In genomic region chr4:57037982-57038604, GRCh38 we compare ENCODE assay signal across 8 cellular contexts. TPM values are rescaled to one million over a fixed set of nuclear protein-coding genes. Genes with fewer than 3 reads are reported as not detected.
DNase-seq lines count a peak whose midpoint lies in the region; ATAC-seq, FAIRE-seq and TF ChIP-seq lines count a peak whose summit lies in the region.

No MANE protein-coding gene starts in this region.

- H4K20me1 ChIP-seq in GM12878 (ENCODE audit: control insufficient read depth, insufficient read depth): no peaks in the 10 kb centered on the region

- no peak overlapping the region for H3K4me3 Mint-ChIP-seq in immature natural killer cell

- no peak for TF ChIP-seq EP300 in GM12878 (IDR thresholded peaks at IDR 0.05; ENCODE audit: borderline replicate concordance in 1 of 2, control insufficient read depth in 1 of 2, low read depth in 2 of 2, low read length in 2 of 2)

- peaks cover 0 to 14% (median 0%) of the 10 kb centered on the region in 3 donors for H3K36me3 Mint-ChIP-seq in immature natural killer cell

- H3K9ac ChIP-seq in GM12878 (ENCODE audit: control insufficient read depth, insufficient read depth, low read length): no peak overlapping the region

- WGBS in GM12878 (ENCODE audit: insufficient coverage, insufficient replicate concordance, low lambda C conversion rate, missing lambda C conversion rate): 45% methylated on average over 15 of the region's 15 CpGs

- ATAC-seq in GM21526 (IDR thresholded peaks at IDR 0.05; ENCODE audit: low FRiP score, unreplicated experiment) (peak; percentile 86), GM12878 (peak; percentile 83), HG03354 (IDR thresholded peaks at IDR 0.05; ENCODE audit: poor library complexity, severe bottlenecking, unreplicated experiment) (no peak), HG02610 (IDR thresholded peaks at IDR 0.05; ENCODE audit: unreplicated experiment) (no peak)

- peak; percentile 51 to 73 (median 72) for TF ChIP-seq CTCF in GM12878 (IDR thresholded peaks at IDR 0.05 in 2 of 3, conservative IDR thresholded peaks at IDR 0.05 in 1 of 3; ENCODE audit: control insufficient read depth in 2 of 3, extremely low read depth in 1 of 3, insufficient read depth in 1 of 3, low read depth in 3 of 3, low read length in 3 of 3)

- POLR2A ChIA-PET in GM12878 (lab: Charles Lee): no interaction called here

- H3K4me3 ChIP-seq in GM12878: no peak overlapping the region

- in situ Hi-C loops in GM12878 (cut with MboI): no loop called here

- H3K36me3 ChIP-seq in GM12878 (ENCODE audit: control insufficient read depth in 2 of 2, insufficient read depth in 2 of 2, low read length in 1 of 2): no peaks in the 10 kb centered on the region

- DNase-seq in EH (ENCODE audit: low read depth): peak; percentile 47
- DNase-seq in NCI-H2029 (lab: John Stamatoyannopoulos, UW): peak; percentile 8
- no peak for DNase-seq in GM12878 (ENCODE audit: low read depth, low spot score)
- peak in 2 of 3 donors; percentile 5 to 23 for DNase-seq in immature natural killer cell
- DNase-seq in stimulated activated CD4-positive, alpha-beta T cell treated with anti-CD3 and anti-CD28 coated beads, TNF-alpha, amount 100 ng/mL, for 48 hours (ENCODE audit: low read depth in 3 of 3): peak in 2 of 3 donors; percentile 15

- RAD21 ChIA-PET in GM12878 (lab: Charles Lee; ENCODE audit: unreplicated experiment): interaction anchor here (1.6 kb wide), 1 partner anchor 125 kb away, joined by 4 read pairs; no protein-coding TSS in a partner anchor

- peaks cover 0 to 1% (median 0%) of the 10 kb centered on the region in 3 donors for H3K27me3 Mint-ChIP-seq in immature natural killer cell (ENCODE audit: low read depth in 3 of 3)

- H3K9me3 Mint-ChIP-seq in immature natural killer cell: no peaks in the 10 kb centered on the region

- TF ChIP-seq POLR2A in GM12878 (IDR thresholded peaks at IDR 0.05; ENCODE audit: low read depth, low read length): no peak

- BruUV-seq in GM12878 (replicated peaks; lab: Mats Ljungman, UMichigan): no TSS peak

- H2AFZ ChIP-seq in GM12878 (ENCODE audit: control insufficient read depth, low read depth, low read length): no peak overlapping the region

- H3K4me1 ChIP-seq in GM12878 (ENCODE audit: control insufficient read depth, insufficient read depth, low read length): no peaks in the 10 kb centered on the region

- H3K27ac ChIP-seq in GM12878 (ENCODE audit: control insufficient read depth, insufficient read depth): no peak overlapping the region

- no peak overlapping the region for H3K4me2 ChIP-seq in GM12878 (ENCODE audit: control insufficient read depth, insufficient read depth)

- H3K4me1 Mint-ChIP-seq in immature natural killer cell: peaks cover 0 to 3% of the 10 kb centered on the region in 2 donors

- H3K27ac Mint-ChIP-seq in immature natural killer cell: peak overlapping the region in 3 of 6 donors; percentile 29 to 61 (median 45)

- SMC1A ChIA-PET in GM12878 (lab: Charles Lee; ENCODE audit: uncharacterized antibody, unreplicated experiment): no interaction called here

- CTCF ChIA-PET in GM12878 (lab: Yijun Ruan, JAX): interaction anchor here (0.9 to 1.8 kb wide), 6 partner anchors 9 to 321 kb away, joined by 3 to 5 read pairs (median 3); no protein-coding TSS in a partner anchor

- FAIRE-seq in GM12878 (lab: Jason Lieb, UNC): no peak

- intact Hi-C loops in GM12878 (cut with micrococcal nuclease; ENCODE audit: unreplicated experiment): no loop called here

- peak; percentile 59 for TF ChIP-seq RAD21 in GM12878 (IDR thresholded peaks at IDR 0.05; ENCODE audit: insufficient read depth, low read depth, low read length)

- H3K27me3 ChIP-seq in GM12878 (replicated peaks in 1 of 2; ENCODE audit: control insufficient read depth in 2 of 2, insufficient read depth in 2 of 2, low read length in 1 of 2): no peaks in the 10 kb centered on the region

- no peaks in the 10 kb centered on the region for H3K9me3 ChIP-seq in GM12878 (replicated peaks; ENCODE audit: control insufficient read depth, insufficient read depth, low read length)

- no peaks in the 10 kb centered on the region for H3K79me2 ChIP-seq in GM12878 (ENCODE audit: control insufficient read depth, insufficient read depth, low read length)

TF ChIP-seq in GM12878, 131 proteins besides CTCF, POLR2A, EP300 and RAD21:
- 0 out of 2 replicates have a peak, but pooled peaks have one; percentile 24 for TF ChIP-seq SMC3 (IDR thresholded peaks at IDR 0.05; ENCODE audit: borderline replicate concordance, low read length)
- TF ChIP-seq ZNF687 (IDR thresholded peaks at IDR 0.05): no peak

RNA-seq across cellular contexts. Expression of gene POLR2B, which starts 59.4 kb away (rescaled TPM):
- total RNA-seq in GM12878 (2013; cell fraction: nucleolus; rRNA removed): 155 and 180 TPM in 2 replicates
- total RNA-seq in GM12878 (2014; rRNA removed): 85.9 and 109 TPM in 2 replicates
- total RNA-seq in GM12878 (2014; rRNA removed; fragmentation: Illumina TruSeq; extraction: Trizol): 117 and 120 TPM in 2 replicates
- 101 and 103 TPM in 2 replicates for total RNA-seq in GM12878 (2021)
- 45.0 TPM for polyA plus RNA-seq in GM12878 (2011; ENCODE audit: low read depth)
- 183 and 225 TPM in 2 replicates for polyA plus RNA-seq in GM12878 (2011; rRNA removed)
- 63.6 and 63.9 TPM in 2 replicates for polyA plus RNA-seq in GM12878 (2011; cell fraction: cytosol; rRNA removed)
- polyA plus RNA-seq in GM12878 (2011; cell fraction: nucleus; rRNA removed): 223 and 246 TPM in 2 replicates
- 68.0 and 75.6 TPM in 2 replicates for polyA plus RNA-seq in GM12878 (2012)
- 113 and 144 TPM in 2 replicates for polyA plus RNA-seq in GM12878 (2014; fragmentation: Illumina TruSeq; extraction: Trizol)
- polyA plus RNA-seq in GM12878 (2014; fragmentation: Nextera tagmentation; extraction: Ambion mirVana): 10 to 100 TPM; 46.0 to 60.9 TPM
- polyA plus RNA-seq in GM12878 (2014; rRNA removed): 85.2 and 110 TPM in 2 replicates
- 10 to 100 TPM; 89.3 to 95.2 TPM for polyA plus RNA-seq in GM12878 (2016; fragmentation: Nextera tagmentation; extraction: Ambion mirVana)
- 68.0 and 153 TPM in 2 replicates for polyA minus RNA-seq in GM12878 (2011; rRNA and poly(A)+ RNA removed)
- 35.5 and 39.4 TPM in 2 replicates for polyA minus RNA-seq in GM12878 (2011; cell fraction: cytosol; rRNA and poly(A)+ RNA removed)
- 39.7 and 72.2 TPM in 2 replicates for polyA minus RNA-seq in GM12878 (2011; cell fraction: nucleus; rRNA and poly(A)+ RNA removed)
- 10 to 100 TPM; 40.7 to 71.6 (median 68.8) TPM for polyA plus RNA-seq in immature natural killer cell

Comparison
In these comparisons a context has a peak if more than half of its experiments do, and no peak if none do; other contexts are left out.
1. ATAC-seq: peak in GM21526 (single experiment) and GM12878 (single experiment); none in HG03354 (single experiment) and HG02610 (single experiment).